13 cellular contexts compared by ENCODE assay signal in the genomic region with DNA sequence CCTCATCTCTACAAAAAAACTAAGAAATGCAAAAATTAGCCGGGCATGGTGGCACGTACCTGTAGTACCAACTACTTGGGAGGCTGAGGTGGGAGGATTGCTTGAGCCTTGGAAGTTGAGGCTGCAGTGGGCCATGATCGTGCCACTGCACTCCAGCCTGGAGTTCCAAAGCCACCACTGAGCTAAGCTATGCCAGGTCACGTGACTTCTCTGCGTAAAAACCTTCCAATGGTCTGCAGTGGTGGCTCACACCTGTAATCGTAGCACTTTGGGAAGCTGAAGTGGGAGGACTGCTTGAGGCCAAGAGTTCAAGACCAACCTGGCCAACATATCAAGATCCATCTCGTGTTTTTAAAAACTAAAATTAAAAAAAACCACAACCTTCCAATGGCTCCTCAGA. TPM values are rescaled to one million over a fixed set of nuclear protein-coding genes. Genes with fewer than 3 reads are reported as not detected.
A peak's percentile ranks its signal among the peaks of the same experiment; 100 is the strongest.
DNase-seq lines count a peak whose midpoint lies in the region; ATAC-seq and TF ChIP-seq lines count a peak whose summit lies in the region.
"Had no signal": no experiment of that assay in that cellular context is flagged by ENCODE, and none has a peak within 500 bp of the region (broad histone marks: within the 10 kb centered on the region; RNA-seq: fewer than 3 reads in every experiment).

No MANE protein-coding gene starts in this region.

- peak overlapping the region; percentile 82 to 100 (median 96) for H3K4me3 Mint-ChIP-seq in CD4-positive, CD25-positive, alpha-beta regulatory T cell
- H3K4me3 Mint-ChIP-seq in activated naive CD8-positive, alpha-beta T cell, result peak overlapping the region; percentile 93
- H3K4me3 Mint-ChIP-seq in naive B cell, result peak overlapping the region in 7 of 8 donors; percentile 22 to 100 (median 99)

- no peak for DNase-seq in CD4-positive, CD25-positive, alpha-beta regulatory T cell
- no peak for DNase-seq in naive B cell
- no peak for DNase-seq in trophoblast cell
- DNase-seq in GOT3 (lab: John Stamatoyannopoulos, UW), result no peak
- no peak for DNase-seq in GM10266 (ENCODE audit: extremely low spot score)
- no peak for DNase-seq in kidney glomerular epithelial cell (lab: John Stamatoyannopoulos, UW)
- DNase-seq: DMS153; H7; head of caudate nucleus; NCI-H2029; stimulated activated CD4-positive, alpha-beta T cell treated with anti-CD3 and anti-CD28 coated beads, Interleukin-4, amount 100 ng/mL, for 4 hours had no signal

- peaks cover 27% of the 10 kb centered on the region for H3K4me1 ChIP-seq in CD4-positive, CD25-positive, alpha-beta regulatory T cell (ENCODE audit: control insufficient read depth, insufficient read depth, low read length, poor library complexity, severe bottlenecking)
- peaks cover 5% of the 10 kb centered on the region for H3K4me1 ChIP-seq in HEK293 (ENCODE audit: control insufficient read depth, insufficient read depth, low read length)
- peaks cover 5 to 7% of the 10 kb centered on the region in 2 experiments for H3K4me1 ChIP-seq in trophoblast cell (ENCODE audit: control insufficient read depth in 1 of 2, insufficient read depth in 2 of 2, low read length in 2 of 2)

- H3K79me1 ChIP-seq in trophoblast cell (ENCODE audit: low read length), result peaks cover 2% of the 10 kb centered on the region

- H3K14ac ChIP-seq in trophoblast cell (ENCODE audit: low read length), result no peak overlapping the region

- H3K36me3 Mint-ChIP-seq in CD4-positive, CD25-positive, alpha-beta regulatory T cell, result peaks cover 8% of the 10 kb centered on the region
- H3K36me3 Mint-ChIP-seq in activated naive CD8-positive, alpha-beta T cell, result peaks cover 5% of the 10 kb centered on the region
- no peaks in the 10 kb centered on the region for H3K36me3 Mint-ChIP-seq in naive B cell

- no peak overlapping the region for H3K9ac ChIP-seq in trophoblast cell (ENCODE audit: low read length)

- H3K27me3 Mint-ChIP-seq in CD4-positive, CD25-positive, alpha-beta regulatory T cell, result no peaks in the 10 kb centered on the region
- no peaks in the 10 kb centered on the region for H3K27me3 Mint-ChIP-seq in activated naive CD8-positive, alpha-beta T cell
- no peaks in the 10 kb centered on the region for H3K27me3 Mint-ChIP-seq in naive B cell

- no peaks in the 10 kb centered on the region for H3K9me3 ChIP-seq in CD4-positive, CD25-positive, alpha-beta regulatory T cell (ENCODE audit: control insufficient read depth in 2 of 2, low read length in 2 of 2)
- H3K9me3 ChIP-seq in HEK293 (ENCODE audit: control insufficient read depth, insufficient read depth, low read depth, low read length) (no peaks in the 10 kb centered on the region), trophoblast cell (ENCODE audit: insufficient read depth, low read depth, low read length) (no peaks in the 10 kb centered on the region)

- H3K4me1 Mint-ChIP-seq in CD4-positive, CD25-positive, alpha-beta regulatory T cell, result peaks cover 18 to 33% (median 19%) of the 10 kb centered on the region in 4 donors
- peaks cover 28% of the 10 kb centered on the region for H3K4me1 Mint-ChIP-seq in activated naive CD8-positive, alpha-beta T cell (ENCODE audit: low read depth)
- H3K4me1 Mint-ChIP-seq in naive B cell, result peaks cover 18 to 37% (median 27%) of the 10 kb centered on the region in 3 donors

- H3K79me2 ChIP-seq in trophoblast cell (ENCODE audit: control insufficient read depth, insufficient read depth, low read length, poor library complexity), result peaks cover 5% of the 10 kb centered on the region

- no peak overlapping the region for H2BK5ac ChIP-seq in trophoblast cell (ENCODE audit: low read depth, low read length, poor library complexity)

- no peak overlapping the region for H2AFZ ChIP-seq in trophoblast cell (ENCODE audit: insufficient read depth, low read length, poor library complexity)

- H2BK12ac ChIP-seq in trophoblast cell (ENCODE audit: low read length), result no peak overlapping the region

- ATAC-seq in CD4-positive, CD25-positive, alpha-beta regulatory T cell (ENCODE audit: low read depth in 2 of 2), result no peak
- ATAC-seq in naive B cell (ENCODE audit: low read depth in 2 of 2), result no peak

- no peak overlapping the region for H3K23ac ChIP-seq in trophoblast cell (ENCODE audit: low read length)

- peak overlapping the region; percentile 95 for H3K4me3 ChIP-seq in CD4-positive, CD25-positive, alpha-beta regulatory T cell (ENCODE audit: low read depth, low read length)
- H3K4me3 ChIP-seq in HEK293 (ENCODE audit: low read depth, low read length) (peak overlapping the region; percentile 69; the same call in 1 of the 2 replicates), trophoblast cell (ENCODE audit: low read depth, low read length) (no peak overlapping the region)

- no peaks in the 10 kb centered on the region for H3K36me3 ChIP-seq in CD4-positive, CD25-positive, alpha-beta regulatory T cell (ENCODE audit: control insufficient read depth, insufficient read depth, low read length)
- H3K36me3 ChIP-seq in HEK293 (ENCODE audit: control insufficient read depth in 2 of 2, insufficient read depth in 1 of 2, low read length in 2 of 2) (peaks cover 3 to 9% of the 10 kb centered on the region in 2 experiments; a peak in 2 of 3 replicates), trophoblast cell (ENCODE audit: control insufficient read depth in 1 of 2, insufficient read depth in 2 of 2, low read length in 2 of 2) (no peaks in the 10 kb centered on the region)

- WGBS in trophoblast cell (ENCODE audit: extremely low coverage, insufficient coverage, insufficient read length), result no CpG with 5 or more reads among the region's 7 CpGs

- no peak for TF ChIP-seq CTCF in HEK293 (tag by site-specific recombination; IDR thresholded peaks at IDR 0.05)
- no peak for TF ChIP-seq CTCF in GM10266 (IDR thresholded peaks at IDR 0.05; ENCODE audit: control insufficient read depth, insufficient read depth, low read depth, missing control alignments)

- POLR2A ChIA-PET in HEK293 (lab: Yijun Ruan, JAX), result no interaction called here

- H4K91ac ChIP-seq in trophoblast cell (ENCODE audit: low read depth, low read length), result no peak overlapping the region

- no peak overlapping the region for H3K18ac ChIP-seq in trophoblast cell (ENCODE audit: low read length)

- peak overlapping the region in 2 of 3 donors; percentile 59 to 99 for H3K27ac Mint-ChIP-seq in CD4-positive, CD25-positive, alpha-beta regulatory T cell
- no peak overlapping the region for H3K27ac Mint-ChIP-seq in activated naive CD8-positive, alpha-beta T cell
- peak overlapping the region in 3 of 6 donors; percentile 80 to 99 (median 96) for H3K27ac Mint-ChIP-seq in naive B cell

- H2AK5ac ChIP-seq in trophoblast cell (ENCODE audit: low read length), result no peak overlapping the region

- H4K8ac ChIP-seq in trophoblast cell (ENCODE audit: low read depth, low read length), result no peak overlapping the region

- H4K12ac ChIP-seq in trophoblast cell (ENCODE audit: low read depth, low read length), result no peak overlapping the region

- CTCF ChIA-PET in HEK293 (lab: Yijun Ruan, JAX), result interaction anchor here (0.6 to 1.1 kb wide), 3 partner anchors 19 to 485 kb away, joined by 3 read pairs; no protein-coding TSS in a partner anchor

- no peak overlapping the region for H3K27ac ChIP-seq in CD4-positive, CD25-positive, alpha-beta regulatory T cell (ENCODE audit: insufficient read depth, low read length, poor library complexity, severe bottlenecking)
- H3K27ac ChIP-seq in HEK293 (ENCODE audit: extremely low read depth, low read depth, low read length) (no peak overlapping the region), trophoblast cell (ENCODE audit: low read depth, low read length) (no peak overlapping the region)

- H3K4ac ChIP-seq in trophoblast cell (ENCODE audit: low read depth, low read length), result no peak overlapping the region

- H3K4me2 ChIP-seq in trophoblast cell (ENCODE audit: low read length), result no peak overlapping the region

- no peaks in the 10 kb centered on the region for H3K27me3 ChIP-seq in CD4-positive, CD25-positive, alpha-beta regulatory T cell (ENCODE audit: control insufficient read depth, insufficient read depth, low read length)
- no peaks in the 10 kb centered on the region for H3K27me3 ChIP-seq in trophoblast cell (ENCODE audit: insufficient read depth, low read length)

- no peaks in the 10 kb centered on the region for H3K9me3 Mint-ChIP-seq in CD4-positive, CD25-positive, alpha-beta regulatory T cell
- H3K9me3 Mint-ChIP-seq in activated naive CD8-positive, alpha-beta T cell (ENCODE audit: low read depth), result no peaks in the 10 kb centered on the region
- H3K9me3 Mint-ChIP-seq in naive B cell, result peaks cover 0 to 2% (median 0%) of the 10 kb centered on the region in 7 donors

- no peak overlapping the region for H2BK120ac ChIP-seq in trophoblast cell (ENCODE audit: insufficient read depth, low read length, poor library complexity)

TF ChIP-seq in HEK293, 187 proteins besides CTCF, POLR2A, EP300 and RAD21:
- 0 out of 2 replicates have a peak, but pooled peaks have one; percentile 55 for TF ChIP-seq ZNF121 (tag by site-specific recombination; IDR thresholded peaks at IDR 0.05)
- no peak for TF ChIP-seq KLF16 (tag by site-specific recombination; IDR thresholded peaks at IDR 0.05)

RNA-seq across cellular contexts. Expression of a gene that starts 1.7 kb away (rescaled TPM):
- 127 TPM for total RNA-seq in CD4-positive, CD25-positive, alpha-beta regulatory T cell
- polyA plus RNA-seq in CD4-positive, CD25-positive, alpha-beta regulatory T cell, result 100 to 1,000 TPM; 440 to 448 (median 441) TPM
- polyA plus RNA-seq in naive B cell (ENCODE audit: low read depth in 6 of 6), result 100 to 1,000 TPM; 314 to 420 (median 370) TPM
- polyA plus RNA-seq in trophoblast cell (2013), result 171 and 172 TPM in 2 replicates

RNA-seq across cellular contexts. Expression of a gene that starts 56.7 kb away (rescaled TPM):
- 30.1 TPM for total RNA-seq in CD4-positive, CD25-positive, alpha-beta regulatory T cell
- polyA plus RNA-seq in CD4-positive, CD25-positive, alpha-beta regulatory T cell, result 10 to 100 TPM; 18.2 to 28.6 (median 23.1) TPM
- polyA plus RNA-seq in naive B cell (ENCODE audit: low read depth in 6 of 6), result 1 to 10 TPM in 5 of 6 donors, under 1 TPM in 1; 0.26 to 4.1 (median 2.8) TPM
- 1.7 and 2.3 TPM in 2 replicates for polyA plus RNA-seq in trophoblast cell (2013)
- total RNA-seq: H7 had no signal
